Comparison of ENCODE assay signal across 10 cellular contexts in genomic region chr19:50725932-50726230, GRCh38. TPM values are rescaled to one million over a fixed set of nuclear protein-coding genes. Genes with fewer than 3 reads are reported as not detected.
DNase-seq lines count a peak whose midpoint lies in the region; ATAC-seq, FAIRE-seq and TF ChIP-seq lines count a peak whose summit lies in the region.
"Had no signal": no experiment of that assay in that cellular context is flagged by ENCODE, and none has a peak within 500 bp of the region (broad histone marks: within the 10 kb centered on the region; RNA-seq: fewer than 3 reads in every experiment).

No MANE protein-coding gene starts in this region.

- H3K9me1 ChIP-seq in K562 (ENCODE audit: control insufficient read depth, insufficient read depth, low read length): no peaks in the 10 kb centered on the region

- intact Hi-C loops in left ventricle myocardium inferior (cut with micrococcal nuclease) (no loop called here), cardiac septum (cut with DNase I) (loop anchor here (10.0 kb wide), 1 partner anchor 199 kb away; no protein-coding TSS in a partner anchor), K562 (cut with micrococcal nuclease) (no loop called here), vagina (cut with DNase I) (no loop called here)

- H3K27ac ChIP-seq in left ventricle myocardium inferior (replicated peaks): no peak overlapping the region
- H3K27ac ChIP-seq in K562 (ENCODE audit: extremely low read depth, low read depth, low read length): peak overlapping the region; percentile 80
- no peak overlapping the region for H3K27ac ChIP-seq in vagina
- H3K27ac ChIP-seq in MM.1S (ENCODE audit: low read length): no peak overlapping the region

- H3K9me2 ChIP-seq in MM.1S (replicated peaks; ENCODE audit: insufficient read depth, low read length): no peaks in the 10 kb centered on the region

- no peak for TF ChIP-seq RAD21 in K562 (CRISPR knock-in tag; conservative IDR thresholded peaks at IDR 0.05 in 1 of 2, IDR thresholded peaks at IDR 0.05 in 1 of 2)

- no peak for TF ChIP-seq EP300 in K562 (IDR thresholded peaks at IDR 0.05; ENCODE audit: low read length)

- peak overlapping the region; percentile 73 for H3K4me3 ChIP-seq in left ventricle myocardium inferior
- H3K4me3 ChIP-seq in K562: peak overlapping the region; percentile 59
- peak overlapping the region; percentile 46 for H3K4me3 ChIP-seq in mononuclear cell (ENCODE audit: low read length)
- H3K4me3 ChIP-seq in vagina: peak overlapping the region; percentile 72 to 78
- no peak overlapping the region for H3K4me3 ChIP-seq in MM.1S (ENCODE audit: low read length)

- POLR2A ChIA-PET in K562 (lab: Yijun Ruan, JAX): interaction anchor here (1.0 kb wide), 1 partner anchor 10 kb away, joined by 3 read pairs; no protein-coding TSS in a partner anchor

- DNase-seq in left ventricle myocardium inferior (no peak), cardiac septum (ENCODE audit: low spot score) (no peak), K562 (ENCODE audit: extremely low read depth in 1 of 4, low spot score in 3 of 4) (no peak), vagina (ENCODE audit: extremely low spot score in 2 of 2) (no peak), NOMO-1 treated with DMSO at 0.1 percent for 48 hours (lab: John Stamatoyannopoulos, UW; ENCODE audit: unreplicated experiment) (no peak), MM.1S (no peak), HTR-8/SVneo (ENCODE audit: insufficient read length, low spot score) (no peak)
- DNase-seq: left cardiac atrium, Right ventricle myocardium superior had no signal

- CTCF ChIA-PET in K562 (lab: Yijun Ruan, JAX; ENCODE audit: low intra/inter-chr PET ratio): interaction anchor here (2.1 to 4.5 kb wide), 2 partner anchors 57 to 196 kb away, joined by 12 to 91 read pairs; no protein-coding TSS in a partner anchor

- H3K79me2 ChIP-seq in K562 (ENCODE audit: control insufficient read depth, insufficient read depth, low read length) (peaks cover 26% of the 10 kb centered on the region), MM.1S (ENCODE audit: low read length) (no peaks in the 10 kb centered on the region)

- H3K4me1 ChIP-seq in left ventricle myocardium inferior: peaks cover 24% of the 10 kb centered on the region
- H3K4me1 ChIP-seq in K562 (replicated peaks in 1 of 2; ENCODE audit: control insufficient read depth in 2 of 2, insufficient read depth in 2 of 2, low read length in 2 of 2): peaks cover 33 to 61% of the 10 kb centered on the region in 2 experiments; a peak in 4 of 5 replicates
- peaks cover 41% of the 10 kb centered on the region for H3K4me1 ChIP-seq in mononuclear cell (ENCODE audit: insufficient read depth, low read length)
- peaks cover 40% of the 10 kb centered on the region for H3K4me1 ChIP-seq in vagina
- no peaks in the 10 kb centered on the region for H3K4me1 ChIP-seq in MM.1S (ENCODE audit: low read length)

- ATAC-seq in K562: no peak

- 6% methylated on average over 6 of the region's 6 CpGs for WGBS in K562 (ENCODE audit: insufficient coverage, low coverage, missing lambda C conversion rate)

- in situ Hi-C loops in K562 (cut with MboI): no loop called here

- H3F3A ChIP-seq in MM.1S (ENCODE audit: insufficient read depth, low read length): no peaks in the 10 kb centered on the region

- H2AFZ ChIP-seq in K562 (ENCODE audit: low read depth, low read length) (peak overlapping the region; percentile 81), MM.1S (ENCODE audit: low read length) (no peak overlapping the region)

- H3K27me3 ChIP-seq in left ventricle myocardium inferior (ENCODE audit: low read depth) (peaks cover 87% of the 10 kb centered on the region), K562 (ENCODE audit: control insufficient read depth in 2 of 2, insufficient read depth in 2 of 2, low read length in 2 of 2) (no peaks in the 10 kb centered on the region), mononuclear cell (ENCODE audit: insufficient read depth, low read length) (peaks cover 3% of the 10 kb centered on the region), vagina (no peaks in the 10 kb centered on the region), MM.1S (replicated peaks; ENCODE audit: insufficient read depth, low read length) (peaks cover 32% of the 10 kb centered on the region)

- no peaks in the 10 kb centered on the region for H3K36me3 ChIP-seq in left ventricle myocardium inferior
- peaks cover 4% of the 10 kb centered on the region; the same call in 1 of the 3 replicates for H3K36me3 ChIP-seq in K562 (ENCODE audit: control insufficient read depth, insufficient read depth, low read length)
- no peaks in the 10 kb centered on the region for H3K36me3 ChIP-seq in vagina
- H3K36me3 ChIP-seq in MM.1S (replicated peaks; ENCODE audit: insufficient read depth, low read length): no peaks in the 10 kb centered on the region

- no peak for TF ChIP-seq CTCF in left ventricle myocardium inferior (IDR thresholded peaks at IDR 0.05; ENCODE audit: borderline replicate concordance)
- TF ChIP-seq CTCF in K562 (IDR thresholded peaks at IDR 0.05 in 2 of 3, conservative IDR thresholded peaks at IDR 0.05 in 1 of 3; ENCODE audit: insufficient read depth in 2 of 3, low read depth in 1 of 3, low read length in 3 of 3): no peak
- TF ChIP-seq CTCF in vagina (IDR thresholded peaks at IDR 0.05): no peak
- TF ChIP-seq CTCF in MM.1S (IDR thresholded peaks at IDR 0.05; ENCODE audit: low read length): no peak

- H4K20me1 ChIP-seq in K562 (replicated peaks; ENCODE audit: control insufficient read depth, insufficient read depth, low read length) (no peaks in the 10 kb centered on the region), MM.1S (ENCODE audit: insufficient read depth, low read length) (no peaks in the 10 kb centered on the region)

- peak overlapping the region; percentile 82 to 95 for H3K9ac ChIP-seq in K562 (ENCODE audit: insufficient read depth in 1 of 2, low read depth in 2 of 2, low read length in 2 of 2)
- H3K9ac ChIP-seq in MM.1S (ENCODE audit: low read length): no peak overlapping the region

- BruUV-seq in K562 (replicated peaks; lab: Mats Ljungman, UMichigan): TSS peak; percentile 71

- no peak for TF ChIP-seq POLR2A in K562 (conservative IDR thresholded peaks at IDR 0.05)
- TF ChIP-seq POLR2A in vagina (IDR thresholded peaks at IDR 0.05): no peak

- H3K4me2 ChIP-seq in K562 (ENCODE audit: insufficient read depth, low read length) (peak overlapping the region; percentile 90), MM.1S (ENCODE audit: low read depth, low read length) (no peak overlapping the region)

- H3K9me3 ChIP-seq in left ventricle myocardium inferior (replicated peaks) (no peaks in the 10 kb centered on the region), K562 (replicated peaks; ENCODE audit: control insufficient read depth, insufficient read depth, low read depth, low read length) (no peaks in the 10 kb centered on the region), mononuclear cell (ENCODE audit: low read depth, low read length) (no peaks in the 10 kb centered on the region), vagina (no peaks in the 10 kb centered on the region), MM.1S (replicated peaks; ENCODE audit: insufficient read depth, low read length) (no peaks in the 10 kb centered on the region)

- no peak for FAIRE-seq in K562 (lab: Jason Lieb, UNC)
- FAIRE-seq in HTR-8/SVneo (lab: Jason Lieb, UNC): no peak

RNA-seq across cellular contexts. Expression of gene CLEC11A, which starts 2.7 kb away (rescaled TPM):
- total RNA-seq in left ventricle myocardium inferior (6.2 TPM), cardiac septum (5.1 TPM), K562 (2014; rRNA removed) (32.7 and 34.8 TPM in 2 replicates), K562 (2014; rRNA removed; fragmentation: Illumina TruSeq; extraction: Trizol) (2.5 and 2.7 TPM in 2 replicates), K562 (2015; rRNA removed; fragmentation: Illumina TruSeq; extraction: Trizol) (16.1 and 16.7 TPM in 2 replicates), K562 (2021) (31.3 and 31.4 TPM in 2 replicates), mononuclear cell (3.8 TPM), vagina (25.0 TPM)
- total RNA-seq in K562 (2011; cell fraction: chromatin; rRNA removed; ENCODE audit: low replicate concordance): 0.69 and 6.7 TPM in 2 replicates
- 14.3 and 15.2 TPM in 2 replicates for total RNA-seq in K562 (2011; cell fraction: nucleolus; rRNA removed)
- 7.3 and 8.3 TPM in 2 replicates for total RNA-seq in K562 (2011; cell fraction: nucleoplasm; rRNA removed)
- polyA plus RNA-seq in K562 (2011; rRNA removed) (3.0 and 17.4 TPM in 2 replicates), K562 (2014; fragmentation: Illumina TruSeq; extraction: Trizol) (3.4 and 8.3 TPM in 2 replicates), K562 (2014; fragmentation: Nextera tagmentation; extraction: Ambion mirVana) (under 1 TPM; 0.39 to 0.46 TPM), K562 (2014; rRNA removed) (31.8 and 43.9 TPM in 2 replicates)
- polyA plus RNA-seq in K562 (2011; cell fraction: cytosol; rRNA removed): 26.3 and 38.6 TPM in 2 replicates
- polyA plus RNA-seq in K562 (2011; cell fraction: nucleus; rRNA removed): 42.7 and 43.1 TPM in 2 replicates
- 32.9 and 74.8 TPM in 2 replicates for polyA plus RNA-seq in K562 (2012)
- 0.49 and 1.0 TPM in 2 replicates for polyA minus RNA-seq in K562 (2011; rRNA and poly(A)+ RNA removed)
- 1.6 and 12.8 TPM in 2 replicates for polyA minus RNA-seq in K562 (2011; cell fraction: cytosol; rRNA and poly(A)+ RNA removed)
- polyA minus RNA-seq in K562 (2011; cell fraction: nucleus; rRNA and poly(A)+ RNA removed): 5.9 and 7.9 TPM in 2 replicates

RNA-seq across cellular contexts. Expression of gene SHANK1, which starts 6.3 kb away (rescaled TPM):
- total RNA-seq in left ventricle myocardium inferior: 0.25 TPM
- 1.3 TPM for total RNA-seq in cardiac septum
- total RNA-seq in K562 (2011; cell fraction: chromatin; rRNA removed; ENCODE audit: low replicate concordance): 1.1 and 2.3 TPM in 2 replicates
- 0.53 and 1.3 TPM in 2 replicates for total RNA-seq in K562 (2011; cell fraction: nucleolus; rRNA removed)
- total RNA-seq in K562 (2011; cell fraction: nucleoplasm; rRNA removed): 1.8 and 2.4 TPM in 2 replicates
- total RNA-seq in K562 (2014; rRNA removed): 0.65 and 0.73 TPM in 2 replicates
- total RNA-seq in K562 (2014; rRNA removed; fragmentation: Illumina TruSeq; extraction: Trizol): 0.29 and 0.55 TPM in 2 replicates
- 0.33 and 0.57 TPM in 2 replicates for total RNA-seq in K562 (2015; rRNA removed; fragmentation: Illumina TruSeq; extraction: Trizol)
- total RNA-seq in K562 (2021): 1.3 and 1.8 TPM in 2 replicates
- 0.33 and 0.61 TPM in 2 replicates for polyA plus RNA-seq in K562 (2011; rRNA removed)
- 0.66 and 2.6 TPM in 2 replicates for polyA plus RNA-seq in K562 (2011; cell fraction: cytosol; rRNA removed)
- polyA plus RNA-seq in K562 (2011; cell fraction: nucleus; rRNA removed): 1.0 and 1.7 TPM in 2 replicates
- polyA plus RNA-seq in K562 (2012): 0.69 and 1.3 TPM in 2 replicates
- 0.64 and 1.8 TPM in 2 replicates for polyA plus RNA-seq in K562 (2014; fragmentation: Illumina TruSeq; extraction: Trizol)
- not detected for polyA plus RNA-seq in K562 (2014; fragmentation: Nextera tagmentation; extraction: Ambion mirVana)
- 0.52 and 1.6 TPM in 2 replicates for polyA plus RNA-seq in K562 (2014; rRNA removed)
- polyA minus RNA-seq in K562 (2011; rRNA and poly(A)+ RNA removed): 0.18 and 0.42 TPM in 2 replicates
- polyA minus RNA-seq in K562 (2011; cell fraction: cytosol; rRNA and poly(A)+ RNA removed): 0.86 and 1.2 TPM in 2 replicates
- polyA minus RNA-seq in K562 (2011; cell fraction: nucleus; rRNA and poly(A)+ RNA removed): 0.56 and 1.3 TPM in 2 replicates
- total RNA-seq in mononuclear cell: 0.21 TPM
- total RNA-seq in vagina: 0.98 TPM

RNA-seq across cellular contexts. Expression of gene GPR32, which starts 44.4 kb away (rescaled TPM):
- total RNA-seq in left ventricle myocardium inferior (not detected), cardiac septum (not detected), K562 (2014; rRNA removed) (not detected in 2 replicates), K562 (2014; rRNA removed; fragmentation: Illumina TruSeq; extraction: Trizol) (not detected in 2 replicates), K562 (2015; rRNA removed; fragmentation: Illumina TruSeq; extraction: Trizol) (not detected in 2 replicates), K562 (2021) (0.18 TPM in 1 of 2 replicates, not detected in the other), mononuclear cell (not detected), vagina (not detected)
- total RNA-seq in K562 (2011; cell fraction: chromatin; rRNA removed; ENCODE audit: low replicate concordance): not detected in 2 replicates
- total RNA-seq in K562 (2011; cell fraction: nucleolus; rRNA removed): not detected in 2 replicates
- total RNA-seq in K562 (2011; cell fraction: nucleoplasm; rRNA removed): not detected in 2 replicates
- polyA plus RNA-seq in K562 (2011; rRNA removed) (not detected in 2 replicates), K562 (2014; fragmentation: Illumina TruSeq; extraction: Trizol) (not detected in 2 replicates), K562 (2014; fragmentation: Nextera tagmentation; extraction: Ambion mirVana) (not detected), K562 (2014; rRNA removed) (not detected in 2 replicates)
- not detected in 2 replicates for polyA plus RNA-seq in K562 (2011; cell fraction: cytosol; rRNA removed)
- not detected in 2 replicates for polyA plus RNA-seq in K562 (2011; cell fraction: nucleus; rRNA removed)
- polyA plus RNA-seq in K562 (2012): 0.07 and 0.12 TPM in 2 replicates
- polyA minus RNA-seq in K562 (2011; rRNA and poly(A)+ RNA removed): not detected in 2 replicates
- polyA minus RNA-seq in K562 (2011; cell fraction: cytosol; rRNA and poly(A)+ RNA removed): not detected in 2 replicates
- not detected in 2 replicates for polyA minus RNA-seq in K562 (2011; cell fraction: nucleus; rRNA and poly(A)+ RNA removed)
- total RNA-seq: left cardiac atrium, Right ventricle myocardium superior had no signal
